ENCODE assay signal across 6 cellular contexts in the genomic region with DNA sequence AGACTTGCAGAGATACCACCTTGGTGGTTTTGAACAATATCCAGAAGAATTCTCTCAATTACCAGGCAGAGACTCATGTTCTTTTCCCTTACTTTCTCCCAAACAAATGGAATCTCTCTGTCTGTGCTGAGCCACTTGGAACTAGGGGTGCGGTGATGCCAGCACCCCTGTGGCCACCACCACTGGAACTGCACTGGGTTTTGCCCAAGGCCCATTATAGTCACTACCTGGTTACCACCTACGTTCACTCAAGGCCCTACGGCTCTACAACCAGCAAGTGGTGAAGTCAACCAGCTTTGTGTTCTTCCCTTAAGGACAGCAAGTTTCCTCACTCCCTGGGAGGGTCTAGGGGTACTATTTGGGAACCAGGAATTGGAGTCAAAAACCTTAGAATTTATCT.
"Had no signal": no experiment of that assay in that cellular context is flagged by ENCODE, and none has a peak within 500 bp of the region (broad histone marks: within the 10 kb centered on the region; RNA-seq: fewer than 3 reads in every experiment).

No MANE protein-coding gene starts in this region.

- H3K27me3 Mint-ChIP-seq: IgD-negative memory B cell had no signal

- H3K4me3 Mint-ChIP-seq: IgD-negative memory B cell had no signal

- H3K27ac Mint-ChIP-seq: IgD-negative memory B cell had no signal

- ATAC-seq: HepG2, K562 had no signal

- DNase-seq: IMR-90, KBM-7, KG1 had no signal
